Comparison of ENCODE assay signal across 8 cellular contexts in the genomic region with DNA sequence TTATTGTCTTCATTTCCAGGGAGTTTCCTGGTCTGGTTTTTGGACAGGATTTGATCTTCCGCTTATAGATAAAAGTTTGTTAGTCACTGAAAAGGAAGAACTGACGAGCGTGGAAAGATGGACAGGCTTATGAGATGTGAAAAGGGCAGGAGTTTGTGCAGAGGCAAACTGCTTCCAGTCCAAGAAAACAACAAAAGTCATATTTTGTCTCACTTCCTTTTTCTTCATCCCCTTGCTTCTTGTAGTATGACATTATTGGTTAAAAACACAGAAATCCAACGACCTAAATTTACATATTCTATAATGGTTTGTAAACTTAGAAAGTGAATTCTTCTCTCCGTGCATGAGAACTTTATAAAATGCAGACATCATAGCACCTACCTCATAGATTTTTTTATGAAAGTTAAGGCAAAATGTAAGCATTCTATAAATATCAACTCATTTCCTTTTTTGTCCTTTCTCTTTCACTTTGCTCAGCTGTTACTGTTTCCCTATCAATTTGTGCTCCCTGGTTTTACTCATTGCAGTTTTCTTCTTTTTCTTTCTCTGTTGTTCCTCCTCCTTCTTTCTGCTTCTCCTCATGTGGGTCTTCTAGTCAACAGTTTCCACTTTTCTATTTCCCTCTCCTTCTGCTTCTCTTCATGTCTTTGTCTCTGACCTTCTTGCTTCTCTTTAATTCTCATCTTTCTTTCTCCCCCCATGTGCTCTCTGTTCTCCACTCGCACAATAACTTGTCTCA.
DNase-seq lines count a peak whose midpoint lies in the region; ATAC-seq and TF ChIP-seq lines count a peak whose summit lies in the region.

No MANE protein-coding gene starts in this region.

- no peak overlapping the region for H3K9ac ChIP-seq in BLaER1

- intact Hi-C loops in activated T-helper 2 cell treated with anti-CD3 and anti-CD28 coated beads, Interferon-gamma antibody, Interleukin-2, Interleukin-4, amounts not matched to agents 10 μg/mL and 5 μg/mL and 100 μg/mL, durations not matched to agents 14 hours and 24 hours and 36 hours (cut with micrococcal nuclease): no loop called here

- H3K9me3 Mint-ChIP-seq in activated T-helper 2 cell treated with anti-CD3 and anti-CD28 coated beads, Interferon-gamma antibody, Interleukin-2, Interleukin-4, amounts not matched to agents 10 μg/mL and 5 μg/mL and 100 μg/mL, durations not matched to agents 14 hours and 24 hours and 36 hours: peaks cover 9% of the 10 kb centered on the region
- H3K9me3 Mint-ChIP-seq in chondrocyte (ENCODE audit: low read depth) (no peaks in the 10 kb centered on the region), GM23338 (no peaks in the 10 kb centered on the region)

- peak; percentile 95 for ATAC-seq in GM19324 (IDR thresholded peaks at IDR 0.05; ENCODE audit: low FRiP score, unreplicated experiment)
- ATAC-seq in HG03139 (IDR thresholded peaks at IDR 0.05; ENCODE audit: unreplicated experiment): peak; percentile 94
- no peak for ATAC-seq in GM23338

- H3K27ac Mint-ChIP-seq in activated T-helper 2 cell treated with anti-CD3 and anti-CD28 coated beads, Interferon-gamma antibody, Interleukin-2, Interleukin-4, amounts not matched to agents 10 μg/mL and 5 μg/mL and 100 μg/mL, durations not matched to agents 14 hours and 24 hours and 36 hours: peak overlapping the region; percentile 68
- H3K27ac Mint-ChIP-seq in chondrocyte (ENCODE audit: unreplicated experiment) (no peak overlapping the region), GM23338 (no peak overlapping the region)

- H3K4me2 ChIP-seq in BLaER1: peak overlapping the region; percentile 64
- no peak overlapping the region for H3K4me2 ChIP-seq in GM23338

- H3K36me3 Mint-ChIP-seq in activated T-helper 2 cell treated with anti-CD3 and anti-CD28 coated beads, Interferon-gamma antibody, Interleukin-2, Interleukin-4, amounts not matched to agents 10 μg/mL and 5 μg/mL and 100 μg/mL, durations not matched to agents 14 hours and 24 hours and 36 hours (ENCODE audit: low read depth): peaks cover 2% of the 10 kb centered on the region
- H3K36me3 Mint-ChIP-seq in chondrocyte (ENCODE audit: low read depth) (no peaks in the 10 kb centered on the region), GM23338 (ENCODE audit: low read depth) (no peaks in the 10 kb centered on the region)

- H3K27me3 Mint-ChIP-seq in activated T-helper 2 cell treated with anti-CD3 and anti-CD28 coated beads, Interferon-gamma antibody, Interleukin-2, Interleukin-4, amounts not matched to agents 10 μg/mL and 5 μg/mL and 100 μg/mL, durations not matched to agents 14 hours and 24 hours and 36 hours (ENCODE audit: low read depth): peaks cover 2% of the 10 kb centered on the region
- H3K27me3 Mint-ChIP-seq in chondrocyte (ENCODE audit: low read depth) (no peaks in the 10 kb centered on the region), GM23338 (ENCODE audit: insufficient read depth, low read depth, poor library complexity) (no peaks in the 10 kb centered on the region)

- H4K20me1 ChIP-seq in BLaER1 (no peaks in the 10 kb centered on the region), GM23338 (replicated peaks; ENCODE audit: insufficient read depth) (no peaks in the 10 kb centered on the region)

- H3K4me1 Mint-ChIP-seq in activated T-helper 2 cell treated with anti-CD3 and anti-CD28 coated beads, Interferon-gamma antibody, Interleukin-2, Interleukin-4, amounts not matched to agents 10 μg/mL and 5 μg/mL and 100 μg/mL, durations not matched to agents 14 hours and 24 hours and 36 hours (ENCODE audit: low read depth): peaks cover 15% of the 10 kb centered on the region
- H3K4me1 Mint-ChIP-seq in chondrocyte (ENCODE audit: low read depth) (peaks cover 7% of the 10 kb centered on the region), GM23338 (peaks cover 5% of the 10 kb centered on the region; the same call in 2 of the 3 replicates)

- peaks cover 6% of the 10 kb centered on the region; the same call in 1 of the 2 replicates for H3K9me3 ChIP-seq in BLaER1

- peaks cover 19% of the 10 kb centered on the region for H3K4me1 ChIP-seq in BLaER1
- no peaks in the 10 kb centered on the region for H3K4me1 ChIP-seq in GM23338 (ENCODE audit: insufficient read depth)

- no peaks in the 10 kb centered on the region for H3K9me2 ChIP-seq in GM23338 (ENCODE audit: insufficient read depth)

- H3K36me3 ChIP-seq in BLaER1: no peaks in the 10 kb centered on the region
- H3K36me3 ChIP-seq in GM23338 (ENCODE audit: insufficient read depth): no peaks in the 10 kb centered on the region

- peak overlapping the region; percentile 72 for H3K27ac ChIP-seq in BLaER1
- H3K27ac ChIP-seq in GM23338 (ENCODE audit: low read depth): no peak overlapping the region

- H3F3A ChIP-seq in GM23338 (replicated peaks; ENCODE audit: low read depth): no peaks in the 10 kb centered on the region

- no peaks in the 10 kb centered on the region for H3K79me2 ChIP-seq in GM23338 (replicated peaks; ENCODE audit: insufficient read depth)

- no peak overlapping the region for H2AFZ ChIP-seq in GM23338

- H3K27me3 ChIP-seq in BLaER1: no peaks in the 10 kb centered on the region
- no peaks in the 10 kb centered on the region for H3K27me3 ChIP-seq in GM23338 (ENCODE audit: insufficient read depth)

- H3K4me3 ChIP-seq in BLaER1: peak overlapping the region; percentile 36; the same call in 1 of the 2 replicates
- no peak overlapping the region for H3K4me3 ChIP-seq in GM23338

- peak overlapping the region; percentile 67 for H3K4me3 Mint-ChIP-seq in activated T-helper 2 cell treated with anti-CD3 and anti-CD28 coated beads, Interferon-gamma antibody, Interleukin-2, Interleukin-4, amounts not matched to agents 10 μg/mL and 5 μg/mL and 100 μg/mL, durations not matched to agents 14 hours and 24 hours and 36 hours (ENCODE audit: low read depth)
- no peak overlapping the region for H3K4me3 Mint-ChIP-seq in chondrocyte (ENCODE audit: unreplicated experiment)
- H3K4me3 Mint-ChIP-seq in GM23338: no peak overlapping the region

- no peak for TF ChIP-seq CTCF in chondrocyte (IDR thresholded peaks at IDR 0.05)
- no peak for TF ChIP-seq CTCF in GM23338 (conservative IDR thresholded peaks at IDR 0.05; ENCODE audit: low read depth in 2 of 2)

- DNase-seq in activated T-helper 2 cell treated with anti-CD3 and anti-CD28 coated beads, Interferon-gamma antibody, Interleukin-2, Interleukin-4, amounts not matched to agents 10 μg/mL and 5 μg/mL and 100 μg/mL, durations not matched to agents 14 hours and 24 hours and 36 hours (ENCODE audit: low spot score): no peak
- DNase-seq in chondrocyte (ENCODE audit: low spot score) (no peak), glomerular visceral epithelial cell (ENCODE audit: extremely low spot score) (no peak), GM23338 (ENCODE audit: low spot score) (no peak), NCI-H1417 (lab: John Stamatoyannopoulos, UW) (no peak)

TF ChIP-seq in GM23338, 12 proteins besides CTCF, POLR2A, EP300 and RAD21 (continues in another document):
- no peak for TF ChIP-seq CREB1 (CRISPR knock-in tag; IDR thresholded peaks at IDR 0.05; ENCODE audit: low read depth)
- TF ChIP-seq EZH2phosphoT487 (IDR thresholded peaks at IDR 0.05; ENCODE audit: unreplicated experiment): no peak
- TF ChIP-seq STAT1 (IDR thresholded peaks at IDR 0.05; ENCODE audit: unreplicated experiment): no peak
- TF ChIP-seq NANOG (IDR thresholded peaks at IDR 0.05; ENCODE audit: borderline replicate concordance): no peak
- no peak for TF ChIP-seq JUNB (IDR thresholded peaks at IDR 0.05; ENCODE audit: unreplicated experiment)
- TF ChIP-seq POLR2AphosphoS5 (IDR thresholded peaks at IDR 0.05; ENCODE audit: low read depth): no peak
- TF ChIP-seq ZNF331 (CRISPR knock-in tag; IDR thresholded peaks at IDR 0.05; ENCODE audit: low read depth): no peak
- no peak for TF ChIP-seq EZH2 (IDR thresholded peaks at IDR 0.05; ENCODE audit: low read depth, unreplicated experiment)
